In the genomic region with DNA sequence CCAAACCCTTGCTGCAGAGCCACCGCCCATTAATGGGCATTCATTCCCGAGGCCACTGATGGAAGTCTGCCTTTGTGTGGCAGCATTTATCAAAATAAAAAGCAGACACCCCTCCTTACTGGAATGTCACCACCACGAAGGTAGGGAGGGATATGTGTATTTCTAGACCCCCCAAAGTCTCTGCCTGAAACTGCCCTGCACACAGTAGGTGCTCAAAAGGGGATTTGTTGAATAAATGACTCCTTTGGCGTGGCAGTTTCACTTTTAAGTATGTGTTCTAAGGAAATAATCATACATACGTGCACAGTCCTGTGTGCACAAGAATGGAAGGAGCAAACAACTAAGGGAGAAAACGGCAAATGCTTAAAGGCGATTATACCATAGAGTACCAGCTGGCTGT, we compare ENCODE assay signal across 8 cellular contexts. TPM values are rescaled to one million over a fixed set of nuclear protein-coding genes. Genes with fewer than 3 reads are reported as not detected.
A peak's percentile ranks its signal among the peaks of the same experiment; 100 is the strongest.
DNase-seq lines count a peak whose midpoint lies in the region; ATAC-seq and TF ChIP-seq lines count a peak whose summit lies in the region.

No MANE protein-coding gene starts in this region.

- ATAC-seq in aorta (ENCODE audit: low FRiP score): no peak
- no peak for ATAC-seq in GM21381 (IDR thresholded peaks at IDR 0.05; ENCODE audit: unreplicated experiment)

- H3K4me1 ChIP-seq in DOHH2 (ENCODE audit: control insufficient read depth, low read length): peaks cover 18% of the 10 kb centered on the region
- peaks cover 3% of the 10 kb centered on the region for H3K4me1 ChIP-seq in parathyroid adenoma
- H3K4me1 ChIP-seq in aorta (ENCODE audit: control insufficient read depth in 1 of 2, insufficient read depth in 2 of 2, low read length in 2 of 2): no peaks in the 10 kb centered on the region

- H3K27ac ChIP-seq in DOHH2 (ENCODE audit: low read depth, low read length) (peak overlapping the region; percentile 89), parathyroid adenoma (peak overlapping the region; percentile 88), aorta (ENCODE audit: low read depth in 1 of 2, low read length in 2 of 2) (peak overlapping the region in 1 of 2 donors; percentile 87)

- no peaks in the 10 kb centered on the region for H3K36me3 ChIP-seq in DOHH2 (ENCODE audit: control insufficient read depth, low read length)
- H3K36me3 ChIP-seq in parathyroid adenoma (ENCODE audit: control insufficient read depth, insufficient read depth, low read length): no peaks in the 10 kb centered on the region
- no peaks in the 10 kb centered on the region for H3K36me3 ChIP-seq in aorta (ENCODE audit: control insufficient read depth in 1 of 2, insufficient read depth in 2 of 2, low read length in 1 of 2)

- H3K9me3 ChIP-seq in DOHH2 (ENCODE audit: control insufficient read depth, insufficient read depth, low read length) (no peaks in the 10 kb centered on the region), parathyroid adenoma (ENCODE audit: control insufficient read depth, low read length) (no peaks in the 10 kb centered on the region), aorta (ENCODE audit: control insufficient read depth, low read length) (no peaks in the 10 kb centered on the region)

- no peak overlapping the region for H3K9ac ChIP-seq in parathyroid adenoma

- WGBS in aorta, 2 donors: 44 to 51% methylated on average over 7 of the region's 7 CpGs

- peak overlapping the region; percentile 88 for H3K4me3 ChIP-seq in DOHH2 (ENCODE audit: low read length)
- peak overlapping the region; percentile 71 for H3K4me3 ChIP-seq in epithelial cell of proximal tubule (ENCODE audit: low read depth, low read length)
- peak overlapping the region; percentile 87 for H3K4me3 ChIP-seq in parathyroid adenoma (ENCODE audit: low read depth, low read length)
- H3K4me3 ChIP-seq in aorta (ENCODE audit: low read length in 2 of 2): no peak overlapping the region

- H3K9me2 ChIP-seq in DOHH2 (replicated peaks; ENCODE audit: control insufficient read depth, low read length): no peaks in the 10 kb centered on the region

- H3K27me3 ChIP-seq in DOHH2 (ENCODE audit: control insufficient read depth, low read length) (no peaks in the 10 kb centered on the region), parathyroid adenoma (ENCODE audit: control insufficient read depth, insufficient read depth, low read length) (no peaks in the 10 kb centered on the region), aorta (ENCODE audit: control insufficient read depth in 1 of 2, insufficient read depth in 2 of 2, low read length in 1 of 2) (no peaks in the 10 kb centered on the region)

- peak overlapping the region; percentile 98 for H3K4me2 ChIP-seq in DOHH2 (ENCODE audit: low read length)
- H3K4me2 ChIP-seq in parathyroid adenoma (ENCODE audit: low read length): peak overlapping the region; percentile 84

- H3F3A ChIP-seq in DOHH2 (ENCODE audit: control insufficient read depth, insufficient read depth): no peaks in the 10 kb centered on the region

- peaks cover 5% of the 10 kb centered on the region for H3K79me2 ChIP-seq in DOHH2 (ENCODE audit: control insufficient read depth, low read length)
- no peaks in the 10 kb centered on the region for H3K79me2 ChIP-seq in parathyroid adenoma

- H2AFZ ChIP-seq in parathyroid adenoma: peak overlapping the region; percentile 82

- DNase-seq in OCI-M1 (lab: John Stamatoyannopoulos, UW) (peak; percentile 59), epithelial cell of proximal tubule (ENCODE audit: low read depth) (no peak), aorta (no peak), GM19238 (ENCODE audit: insufficient read length, low spot score) (no peak)
- DNase-seq in stimulated activated CD4-positive, alpha-beta T cell treated with anti-CD3 and anti-CD28 coated beads, Interleukin-4, amount 100 ng/mL, for 1 hour: no peak

- H4K20me1 ChIP-seq in DOHH2 (ENCODE audit: control insufficient read depth, insufficient read depth, low read depth, low read length): no peaks in the 10 kb centered on the region

- no peak for TF ChIP-seq CTCF in DOHH2 (IDR thresholded peaks at IDR 0.05; ENCODE audit: low read depth, low read length, poor library complexity, severe bottlenecking)
- TF ChIP-seq CTCF in epithelial cell of proximal tubule (conservative IDR thresholded peaks at IDR 0.05; ENCODE audit: low read depth, low read length): no peak
- TF ChIP-seq CTCF in parathyroid adenoma (IDR thresholded peaks at IDR 0.05): no peak

- intact Hi-C loops in aorta (cut with DNase I): no loop called here

RNA-seq across cellular contexts. Expression of a gene that starts 23.6 kb away (rescaled TPM):
- total RNA-seq in epithelial cell of proximal tubule (not detected in 2 replicates), aorta (not detected)
- polyA plus RNA-seq in aorta: 1 to 10 TPM in 1 of 2 donors, not detected in 1; 5.3 TPM

RNA-seq across cellular contexts. Expression of a gene that starts 41.4 kb away (rescaled TPM):
- total RNA-seq in epithelial cell of proximal tubule (13.3 and 28.6 TPM in 2 replicates), aorta (1 to 10 TPM; 2.6 to 3.0 TPM)
- 1 to 10 TPM in 1 of 2 donors, under 1 TPM in 1; 0.88 to 3.2 TPM for polyA plus RNA-seq in aorta

RNA-seq across cellular contexts. Expression of a gene that starts 48.5 kb away (rescaled TPM):
- total RNA-seq in epithelial cell of proximal tubule: not detected in 2 replicates
- under 1 TPM in 1 of 2 donors, not detected in 1; 0.57 TPM for total RNA-seq in aorta
- polyA plus RNA-seq in aorta: not detected

RNA-seq across cellular contexts. Expression of a gene that starts 54.3 kb away (rescaled TPM):
- 0.29 TPM in 1 of 2 replicates, not detected in the other for total RNA-seq in epithelial cell of proximal tubule
- 10 to 100 TPM; 12.4 to 19.9 TPM for total RNA-seq in aorta
- polyA plus RNA-seq in aorta: 1 to 10 TPM in 1 of 2 donors, under 1 TPM in 1; 0.90 to 9.6 TPM

Comparison
In these comparisons a context has a peak if more than half of its experiments do, and no peak if none do; other contexts are left out.
1. H3K4me3 ChIP-seq: peak in DOHH2 (single experiment), epithelial cell of proximal tubule (single experiment) and parathyroid adenoma (single experiment); none in aorta (0 of 2).